ENCODE assay signal across 16 cellular contexts in the genomic region with DNA sequence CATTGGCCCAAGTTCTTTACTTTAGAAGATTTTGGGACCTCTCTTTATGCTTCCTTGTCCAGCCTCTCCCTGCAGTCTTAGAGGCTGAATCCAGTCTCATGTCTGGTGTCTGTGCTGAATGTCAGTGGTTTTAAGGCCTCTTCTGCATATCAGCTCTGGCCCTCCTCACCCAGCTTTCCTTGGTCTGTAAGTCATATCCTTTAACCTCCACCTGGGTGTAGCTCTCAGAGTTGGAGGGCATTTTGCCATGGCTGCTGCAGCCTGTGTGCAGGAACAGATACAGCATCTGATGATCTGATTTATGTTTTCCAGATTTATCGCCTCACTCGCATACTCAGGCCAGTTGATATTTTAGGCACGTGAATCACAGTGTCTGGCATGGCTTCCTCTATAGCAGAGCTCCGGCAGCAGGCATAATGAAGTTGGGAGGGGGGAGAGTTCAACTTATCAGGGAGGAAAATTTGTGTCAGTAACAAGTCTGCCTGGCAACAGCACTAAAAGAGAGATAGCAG.
DNase-seq lines count a peak whose midpoint lies in the region; ATAC-seq, FAIRE-seq and TF ChIP-seq lines count a peak whose summit lies in the region.
"Had no signal": no experiment of that assay in that cellular context is flagged by ENCODE, and none has a peak within 500 bp of the region (broad histone marks: within the 10 kb centered on the region; RNA-seq: fewer than 3 reads in every experiment).

No MANE protein-coding gene starts in this region.

- H3K79me1 ChIP-seq in mesendoderm (ENCODE audit: low read length), result no peaks in the 10 kb centered on the region

- H3K27me3 Mint-ChIP-seq in chondrocyte (ENCODE audit: low read depth), result no peaks in the 10 kb centered on the region

- peak overlapping the region; percentile 9 for H3K4me3 Mint-ChIP-seq in chondrocyte (ENCODE audit: unreplicated experiment)
- H3K4me3 Mint-ChIP-seq: GM23338 had no signal

- H3K4me1 Mint-ChIP-seq in chondrocyte (ENCODE audit: low read depth), result peaks cover 37% of the 10 kb centered on the region
- H3K4me1 Mint-ChIP-seq: GM23338 had no signal

- no peak overlapping the region for H3K56ac ChIP-seq in mesendoderm (ENCODE audit: low read length)

- no peak overlapping the region for H2BK15ac ChIP-seq in mesendoderm (replicated peaks; ENCODE audit: low read depth)

- no CpG with 5 or more reads among the region's 4 CpGs for WGBS in mesendoderm (ENCODE audit: extremely low coverage, insufficient coverage, low lambda C conversion rate)

- H4K8ac ChIP-seq in mesendoderm (ENCODE audit: low read depth, low read length), result no peak overlapping the region

- H3K36me3 Mint-ChIP-seq in chondrocyte (ENCODE audit: low read depth), result no peaks in the 10 kb centered on the region

- H3K4me3 ChIP-seq in mesendoderm (ENCODE audit: low read length), result no peak overlapping the region
- H3K4me3 ChIP-seq: GM23338, transverse colon had no signal

- H3K18ac ChIP-seq in mesendoderm (ENCODE audit: low read length), result no peak overlapping the region

- H3K27me3 ChIP-seq in mesendoderm (ENCODE audit: insufficient read depth, low read length, poor library complexity), result no peaks in the 10 kb centered on the region
- H3K27me3 ChIP-seq: transverse colon had no signal

- peak overlapping the region; percentile 96 for H3K27ac Mint-ChIP-seq in chondrocyte (ENCODE audit: unreplicated experiment)
- H3K27ac Mint-ChIP-seq: GM23338 had no signal

- H2AK5ac ChIP-seq in mesendoderm (ENCODE audit: low read length), result no peak overlapping the region

- H3K4me2 ChIP-seq in mesendoderm (ENCODE audit: low read length), result no peak overlapping the region
- H3K4me2 ChIP-seq: GM23338 had no signal

- H3K27ac ChIP-seq in mesendoderm (ENCODE audit: low read depth, low read length), result no peak overlapping the region
- H3K27ac ChIP-seq: transverse colon had no signal

- no peaks in the 10 kb centered on the region for H3K4me1 ChIP-seq in mesendoderm (ENCODE audit: control insufficient read depth, low read depth, low read length)

- peaks cover 3% of the 10 kb centered on the region for H3K9me3 Mint-ChIP-seq in chondrocyte (ENCODE audit: low read depth)

- H3K9ac ChIP-seq in mesendoderm (ENCODE audit: low read length), result no peak overlapping the region

- H3K79me2 ChIP-seq in mesendoderm (ENCODE audit: control insufficient read depth, insufficient read depth, low read length), result no peaks in the 10 kb centered on the region

- H4K5ac ChIP-seq in mesendoderm (ENCODE audit: low read length), result no peak overlapping the region

- H3K4ac ChIP-seq in mesendoderm (ENCODE audit: low read depth, low read length), result no peak overlapping the region

- FAIRE-seq in HTR-8/SVneo (lab: Jason Lieb, UNC), result peak; percentile 90

- TF ChIP-seq CTCF in chondrocyte (IDR thresholded peaks at IDR 0.05), result no peak

- H2BK5ac ChIP-seq in mesendoderm (ENCODE audit: low read length), result no peak overlapping the region

- no peaks in the 10 kb centered on the region for H3K36me3 ChIP-seq in mesendoderm (ENCODE audit: control insufficient read depth, insufficient read depth, low read length)
- H3K36me3 ChIP-seq: transverse colon had no signal

- peak; percentile 17 for DNase-seq in A172 (ENCODE audit: low spot score)
- no peak for DNase-seq in HTR-8/SVneo (ENCODE audit: insufficient read length, low spot score)
- no peak for DNase-seq in chondrocyte (ENCODE audit: low spot score)
- peak; percentile 11 for DNase-seq in mesendoderm
- DNase-seq in DMS53 treated with DMSO at 0.1 percent for 48 hours (lab: John Stamatoyannopoulos, UW; ENCODE audit: unreplicated experiment), result no peak
- no peak for DNase-seq in HPDE6-E6E7 (ENCODE audit: extremely low spot score)
- no peak for DNase-seq in HuH-7.5 (ENCODE audit: low spot score)
- DNase-seq: activated CD4-positive, alpha-beta T cell treated with anti-CD3 and anti-CD28 coated beads, Interleukin-2, amount 50 U/mL, for 1 hour; activated effector memory CD4-positive, alpha-beta T cell treated with Interleukin-2 at 50 U/mL for 16 hours; AML-193; cortex of kidney; NCI-H187 treated with DMSO at 0.1 percent for 48 hours; retina; transverse colon had no signal

- H3K23ac ChIP-seq in mesendoderm (ENCODE audit: low read length), result no peak overlapping the region

- no peak for ATAC-seq in HG03439 (IDR thresholded peaks at IDR 0.05; ENCODE audit: unreplicated experiment)
- ATAC-seq: GM23338 had no signal

- no peak overlapping the region for H2BK120ac ChIP-seq in mesendoderm (ENCODE audit: low read depth, low read length)

Comparison
In these comparisons a context has a peak if more than half of its experiments do, and no peak if none do; other contexts are left out.
1. DNase-seq: peak in A172 (single experiment) and mesendoderm (single experiment); none in HTR-8/SVneo (single experiment), chondrocyte (single experiment), DMS53 treated with DMSO at 0.1 percent for 48 hours (single experiment), HPDE6-E6E7 (single experiment) and HuH-7.5 (single experiment).